In genomic region chr2:143402462-143402861, GRCh38 we compare ENCODE assay signal across 24 cellular contexts.
"Had no signal": no experiment of that assay in that cellular context is flagged by ENCODE, and none has a peak within 500 bp of the region (broad histone marks: within the 10 kb centered on the region; RNA-seq: fewer than 3 reads in every experiment).

No MANE protein-coding gene starts in this region.

- H3K27me3 Mint-ChIP-seq: stimulated activated memory B cell treated with anti-CD40 and anti-IgM and Interleukin-4, amounts not matched to agents 10 μg/mL and 1 μg/mL and 100 μg/mL, for 72 hours; stimulated activated naive CD8-positive, alpha-beta T cell treated with anti-CD3 and anti-CD28 coated beads, Interleukin-15, Interleukin-2, amounts not matched to agents 100 ng/mL and 50 ng/mL, for 24 hours had no signal

- H3K9me3 ChIP-seq: left ventricle myocardium inferior, lower lobe of right lung, psoas muscle, right lobe of liver, tibial artery, upper lobe of left lung, uterus had no signal

- H3K27ac Mint-ChIP-seq: nephron; stimulated activated memory B cell treated with anti-CD40 and anti-IgM and Interleukin-4, amounts not matched to agents 10 μg/mL and 1 μg/mL and 100 μg/mL, for 72 hours; stimulated activated naive CD8-positive, alpha-beta T cell treated with anti-CD3 and anti-CD28 coated beads, Interleukin-15, Interleukin-2, amounts not matched to agents 100 ng/mL and 50 ng/mL, for 24 hours had no signal

- H3K27me3 ChIP-seq: hepatocyte, right lobe of liver, tibial artery, upper lobe of left lung, uterus had no signal

- H3K4me3 Mint-ChIP-seq: nephron; stimulated activated memory B cell treated with anti-CD40 and anti-IgM and Interleukin-4, amounts not matched to agents 10 μg/mL and 1 μg/mL and 100 μg/mL, for 72 hours; stimulated activated naive CD8-positive, alpha-beta T cell treated with anti-CD3 and anti-CD28 coated beads, Interleukin-15, Interleukin-2, amounts not matched to agents 100 ng/mL and 50 ng/mL, for 24 hours had no signal

- H3K27ac ChIP-seq: hepatocyte, left ventricle myocardium inferior, lower lobe of right lung, parathyroid adenoma, psoas muscle, right lobe of liver, tibial artery, upper lobe of left lung, uterus had no signal

- DNase-seq: effector CD4-positive, alpha-beta T cell; foreskin melanocyte; head of caudate nucleus; kidney; left cardiac atrium; left ventricle myocardium inferior; lower lobe of right lung; mesenchymal stem cell; midbrain; occipital lobe; psoas muscle; retina; right lobe of liver; stimulated activated CD4-positive, alpha-beta T cell treated with anti-CD3 and anti-CD28 coated beads, Interleukin-15, amount 100 ng/mL, for 24 hours; stimulated activated CD4-positive, alpha-beta T cell treated with anti-CD3 and anti-CD28 coated beads, Interleukin-1b, Interleukin-23, amount 100 ng/mL, for 48 hours; stimulated activated CD4-positive, alpha-beta T cell treated with anti-CD3 and anti-CD28 coated beads, Interleukin-4, amount 100 ng/mL, for 24 hours; tibial artery; upper lobe of left lung; uterus had no signal

- H3K9me3 Mint-ChIP-seq: stimulated activated memory B cell treated with anti-CD40 and anti-IgM and Interleukin-4, amounts not matched to agents 10 μg/mL and 1 μg/mL and 100 μg/mL, for 72 hours; stimulated activated naive CD8-positive, alpha-beta T cell treated with anti-CD3 and anti-CD28 coated beads, Interleukin-15, Interleukin-2, amounts not matched to agents 100 ng/mL and 50 ng/mL, for 24 hours had no signal

- ATAC-seq: left cardiac atrium; lower lobe of right lung; psoas muscle; right lobe of liver; stimulated activated memory B cell treated with anti-CD40 and anti-IgM and Interleukin-4, amounts not matched to agents 10 μg/mL and 1 μg/mL and 100 μg/mL, for 72 hours had no signal

- H3K36me3 ChIP-seq: left ventricle myocardium inferior, lower lobe of right lung, right lobe of liver, tibial artery, upper lobe of left lung, uterus had no signal

- H3K4me3 ChIP-seq: hepatocyte, left ventricle myocardium inferior, lower lobe of right lung, psoas muscle, right lobe of liver, tibial artery, upper lobe of left lung, uterus had no signal

- H3K4me1 ChIP-seq: lower lobe of right lung, parathyroid adenoma, psoas muscle, right lobe of liver, upper lobe of left lung, uterus had no signal
